In genomic region chr14:22978487-22978837, GRCh38 we compare ENCODE assay signal across 1 cellular context.
TF ChIP-seq lines count a peak whose summit lies in the region.

No MANE protein-coding gene starts in this region.

TF ChIP-seq in H1, 55 proteins besides CTCF, POLR2A, EP300 and RAD21:
- TF ChIP-seq CHD2 (IDR thresholded peaks at IDR 0.05; ENCODE audit: low read length) (no peak), YY1 (IDR thresholded peaks at IDR 0.05; ENCODE audit: low read depth, low read length) (no peak), NANOG (IDR thresholded peaks at IDR 0.05; ENCODE audit: insufficient read depth, low read depth, low read length, poor library complexity, severe bottlenecking) (no peak), SP1 (IDR thresholded peaks at IDR 0.05; ENCODE audit: low read depth, low read length) (no peak), FOSL1 (IDR thresholded peaks at IDR 0.05; ENCODE audit: insufficient read depth, low read depth, low read length) (no peak), TCF12 (IDR thresholded peaks at IDR 0.05; ENCODE audit: low read depth, low read length) (no peak), PHF8 (conservative IDR thresholded peaks at IDR 0.05; ENCODE audit: low read depth, low read length) (no peak), MAFK (IDR thresholded peaks at IDR 0.05; ENCODE audit: low read depth, low read length) (no peak)
